Comparison of ENCODE assay signal across 8 cellular contexts in the genomic region with DNA sequence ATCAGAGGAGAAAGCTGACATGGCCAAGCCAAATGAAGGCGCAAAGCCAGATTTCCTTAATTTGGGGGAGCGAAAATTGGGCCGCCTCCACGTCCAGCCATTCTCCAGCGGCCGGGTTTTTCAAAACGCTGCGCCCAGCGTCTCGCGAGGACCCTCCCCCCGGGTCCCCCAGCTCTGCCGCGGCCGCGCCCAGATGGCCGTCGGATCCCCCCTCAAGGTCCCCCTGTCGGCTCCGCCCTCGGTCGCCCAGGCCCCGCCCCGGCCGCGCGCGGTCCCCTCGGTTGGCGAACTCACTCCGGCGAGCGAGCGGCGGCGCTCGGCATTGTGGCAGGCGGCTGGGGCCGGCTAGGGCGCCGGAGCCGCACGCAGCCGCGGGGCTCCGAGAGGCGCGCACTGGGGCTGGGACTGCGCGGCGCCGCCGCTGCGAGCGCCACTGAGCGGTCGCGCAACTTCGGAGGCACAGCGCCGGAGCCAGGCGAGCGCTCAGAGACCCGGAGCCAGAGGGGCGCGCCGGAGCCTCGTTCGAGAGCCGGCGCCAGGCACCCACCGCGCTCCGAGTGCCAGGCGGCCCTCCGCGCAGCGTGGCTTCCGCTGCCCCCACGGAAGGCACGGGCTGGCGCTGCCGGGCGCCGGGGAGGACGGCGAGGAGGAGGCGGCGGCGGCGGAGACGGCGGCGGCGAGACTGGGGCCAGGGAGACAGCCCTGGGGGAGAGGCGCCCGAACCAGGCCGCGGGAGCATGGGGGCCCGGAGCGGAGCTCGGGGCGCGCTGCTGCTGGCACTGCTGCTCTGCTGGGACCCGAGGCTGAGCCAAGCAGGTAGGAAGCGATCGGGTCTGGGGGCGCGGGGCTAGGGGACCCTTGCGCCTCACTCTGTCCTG. TPM values are rescaled to one million over a fixed set of nuclear protein-coding genes. Genes with fewer than 3 reads are reported as not detected.
DNase-seq lines count a peak whose midpoint lies in the region; ATAC-seq, FAIRE-seq and TF ChIP-seq lines count a peak whose summit lies in the region.

UNC5B (plus strand) TSS at position 322 of the 878 bp plus-strand sequence; CDS start at position 738, 416 bp downstream.

- H3K4me1 ChIP-seq in K562 (replicated peaks in 1 of 2; ENCODE audit: control insufficient read depth in 2 of 2, insufficient read depth in 2 of 2, low read length in 2 of 2), result peaks cover 4 to 38% of the 10 kb centered on the region in 2 experiments; a peak in 4 of 5 replicates

- CTCF ChIA-PET in K562 (lab: Yijun Ruan, JAX; ENCODE audit: low intra/inter-chr PET ratio), result interaction anchor here (0.6 to 1.6 kb wide), 3 partner anchors 58 to 281 kb away, joined by 3 to 5 read pairs (median 4); no protein-coding TSS in a partner anchor

- H3K27me3 Mint-ChIP-seq in T-helper 17 cell, result peaks cover 58% of the 10 kb centered on the region

- intact Hi-C loops in K562 (cut with micrococcal nuclease), result loop anchor here (2.0 kb wide), 1 partner anchor 54 kb away; no protein-coding TSS in a partner anchor

- peak; percentile 45 to 54; a peak in 3 of 4 replicates for TF ChIP-seq RAD21 in K562 (CRISPR knock-in tag; conservative IDR thresholded peaks at IDR 0.05 in 1 of 2, IDR thresholded peaks at IDR 0.05 in 1 of 2)

- H3K4me3 ChIP-seq in K562, result peak within 1 kb of the TSS; percentile 53

- 2% methylated on average over 95 of the region's 110 CpGs for WGBS in K562 (ENCODE audit: insufficient coverage, low coverage, missing lambda C conversion rate)

- peaks cover 14% of the 10 kb centered on the region; the same call in 1 of the 2 replicates for H4K20me1 ChIP-seq in K562 (replicated peaks; ENCODE audit: control insufficient read depth, insufficient read depth, low read length)

- peak; percentile 80 for ATAC-seq in T-helper 17 cell
- ATAC-seq in K562, result peak; percentile 94
- ATAC-seq in HG03196 (IDR thresholded peaks at IDR 0.05; ENCODE audit: unreplicated experiment), result no peak
- ATAC-seq in GM21360 (IDR thresholded peaks at IDR 0.05; ENCODE audit: unreplicated experiment), result no peak

- no peak for TF ChIP-seq EP300 in K562 (IDR thresholded peaks at IDR 0.05; ENCODE audit: low read length)

- peaks cover 13% of the 10 kb centered on the region for H3K4me1 Mint-ChIP-seq in T-helper 17 cell

- H3K36me3 Mint-ChIP-seq in T-helper 17 cell (ENCODE audit: low read depth), result peaks cover 8% of the 10 kb centered on the region

- TF ChIP-seq CTCF in K562 (IDR thresholded peaks at IDR 0.05 in 2 of 3, conservative IDR thresholded peaks at IDR 0.05 in 1 of 3; ENCODE audit: insufficient read depth in 2 of 3, low read depth in 1 of 3, low read length in 3 of 3), result peak; percentile 13 to 68 (median 58); a peak in 4 of 6 replicates

- H2AFZ ChIP-seq in K562 (ENCODE audit: low read depth, low read length), result peak within 1 kb of the TSS; percentile 48

- in situ Hi-C loops in K562 (cut with MboI), result no loop called here

- H3K9me1 ChIP-seq in K562 (ENCODE audit: control insufficient read depth, insufficient read depth, low read length), result no peaks in the 10 kb centered on the region

- no TSS peak for BruUV-seq in K562 (replicated peaks; lab: Mats Ljungman, UMichigan)

- POLR2A ChIA-PET in K562 (lab: Yijun Ruan, JAX), result interaction anchor here (0.6 to 1.0 kb wide), 4 partner anchors 20 to 714 kb away, joined by 3 to 4 read pairs (median 3); no protein-coding TSS in a partner anchor

- peak within 1 kb of the TSS; percentile 54 for H3K4me2 ChIP-seq in K562 (ENCODE audit: insufficient read depth, low read length)

- DNase-seq in ELR (ENCODE audit: low read depth) (peak; percentile 82), NCI-H1092 treated with DMSO at 0.1 percent for 48 hours (lab: John Stamatoyannopoulos, UW) (peak; percentile 78), T-helper 17 cell (peak in 1 of 3 donors; percentile 30), K562 (ENCODE audit: extremely low read depth in 1 of 4, low spot score in 3 of 4) (peak; percentile 85 to 94 (median 90)), hypothalamus (lab: John Stamatoyannopoulos, UW) (peak in 50 of 51 donors; percentile 60 to 96 (median 86)), renal cortical epithelial cell (ENCODE audit: low read depth) (peak; percentile 28)

- H3K27ac ChIP-seq in K562 (ENCODE audit: extremely low read depth, low read depth, low read length), result no peak within 1 kb of the TSS

- H3K9ac ChIP-seq in K562 (ENCODE audit: insufficient read depth in 1 of 2, low read depth in 2 of 2, low read length in 2 of 2), result peak within 1 kb of the TSS in 1 of 2 experiments; percentile 84; a peak in 3 of 4 replicates

- no peaks in the 10 kb centered on the region for H3K79me2 ChIP-seq in K562 (ENCODE audit: control insufficient read depth, insufficient read depth, low read length)

- H3K9me3 ChIP-seq in T-helper 17 cell (ENCODE audit: control insufficient read depth, low read length, poor library complexity, severe bottlenecking) (no peaks in the 10 kb centered on the region), K562 (replicated peaks; ENCODE audit: control insufficient read depth, insufficient read depth, low read depth, low read length) (no peaks in the 10 kb centered on the region)

- TF ChIP-seq POLR2A in K562 (conservative IDR thresholded peaks at IDR 0.05), result no peak

- no peak for FAIRE-seq in K562 (lab: Jason Lieb, UNC)

- peak within 1 kb of the TSS; percentile 75 for H3K4me3 Mint-ChIP-seq in T-helper 17 cell

- peaks cover 26 to 68% of the 10 kb centered on the region in 2 experiments; a peak in 4 of 5 replicates for H3K27me3 ChIP-seq in K562 (ENCODE audit: control insufficient read depth in 2 of 2, insufficient read depth in 2 of 2, low read length in 2 of 2)

- no peak within 1 kb of the TSS for H3K27ac Mint-ChIP-seq in T-helper 17 cell

- no peaks in the 10 kb centered on the region for H3K36me3 ChIP-seq in K562 (ENCODE audit: control insufficient read depth, insufficient read depth, low read length)

TF ChIP-seq in K562, 482 proteins besides CTCF, POLR2A, EP300 and RAD21 (continues in another document):
- TF ChIP-seq MAFF (IDR thresholded peaks at IDR 0.05; ENCODE audit: low read length) (no peak), CREM (IDR thresholded peaks at IDR 0.05; ENCODE audit: low read depth) (peak; percentile 77), RBM25 (IDR thresholded peaks at IDR 0.05; ENCODE audit: low read depth, low read length, severe bottlenecking) (peak; percentile 83), CXXC5 (CRISPR knock-in tag; IDR thresholded peaks at IDR 0.05) (peak; percentile 93), PURB (CRISPR knock-in tag; IDR thresholded peaks at IDR 0.05; ENCODE audit: low read depth) (no peak), ERF (CRISPR knock-in tag; IDR thresholded peaks at IDR 0.05) (peak; percentile 89), ZNF766 (CRISPR knock-in tag; conservative IDR thresholded peaks at IDR 0.05) (0 out of 2 replicates have a peak, but pooled peaks have one; percentile 69), LARP7 (IDR thresholded peaks at IDR 0.05) (peak; percentile 100; the same call in 1 of the 2 replicates), DMBX1 (CRISPR knock-in tag; IDR thresholded peaks at IDR 0.05; ENCODE audit: borderline replicate concordance) (no peak), ZMIZ1 (IDR thresholded peaks at IDR 0.05; ENCODE audit: low read depth in 2 of 2, low read length in 2 of 2) (0 out of 4 replicates have a peak, but pooled peaks of 1 of the 2 experiments have one; percentile 60), CTBP1 (IDR thresholded peaks at IDR 0.05; ENCODE audit: borderline replicate concordance) (peak; percentile 100)

RNA-seq across cellular contexts. Expression of gene UNC5B, which starts in this region (rescaled TPM):
- not detected for total RNA-seq in T-helper 17 cell
- 1.5 and 4.5 TPM in 2 replicates for total RNA-seq in K562 (2011; cell fraction: chromatin; rRNA removed; ENCODE audit: low replicate concordance)
- 3.7 and 5.2 TPM in 2 replicates for total RNA-seq in K562 (2011; cell fraction: nucleolus; rRNA removed)
- total RNA-seq in K562 (2011; cell fraction: nucleoplasm; rRNA removed), result 3.3 and 3.7 TPM in 2 replicates
- 5.0 and 6.5 TPM in 2 replicates for total RNA-seq in K562 (2014; rRNA removed)
- 1.7 and 2.1 TPM in 2 replicates for total RNA-seq in K562 (2014; rRNA removed; fragmentation: Illumina TruSeq; extraction: Trizol)
- 2.0 and 2.5 TPM in 2 replicates for total RNA-seq in K562 (2015; rRNA removed; fragmentation: Illumina TruSeq; extraction: Trizol)
- total RNA-seq in K562 (2021), result 7.6 and 8.4 TPM in 2 replicates
- polyA plus RNA-seq in K562 (2011; rRNA removed), result 1.1 and 1.9 TPM in 2 replicates
- polyA plus RNA-seq in K562 (2011; cell fraction: cytosol; rRNA removed), result 1.7 and 2.5 TPM in 2 replicates
- polyA plus RNA-seq in K562 (2011; cell fraction: nucleus; rRNA removed), result 4.6 and 5.8 TPM in 2 replicates
- 7.0 and 71.7 TPM in 2 replicates for polyA plus RNA-seq in K562 (2012)
- polyA plus RNA-seq in K562 (2014; fragmentation: Illumina TruSeq; extraction: Trizol), result 5.4 and 7.2 TPM in 2 replicates
- under 1 TPM; 0.10 to 0.11 TPM for polyA plus RNA-seq in K562 (2014; fragmentation: Nextera tagmentation; extraction: Ambion mirVana)
- polyA plus RNA-seq in K562 (2014; rRNA removed), result 5.7 TPM in 2 replicates
- polyA minus RNA-seq in K562 (2011; rRNA and poly(A)+ RNA removed), result 0.57 and 0.95 TPM in 2 replicates
- 1.2 and 1.5 TPM in 2 replicates for polyA minus RNA-seq in K562 (2011; cell fraction: cytosol; rRNA and poly(A)+ RNA removed)
- polyA minus RNA-seq in K562 (2011; cell fraction: nucleus; rRNA and poly(A)+ RNA removed), result 1.1 and 1.3 TPM in 2 replicates
- total RNA-seq in renal cortical epithelial cell, result 0.35 and 0.80 TPM in 2 replicates

Comparison
In these comparisons a context has a peak if more than half of its experiments do, and no peak if none do; other contexts are left out.
1. Peak in ATAC-seq in T-helper 17 cell; RNA of the gene not detected or under 1 TPM.
2. Peak in DNase-seq in renal cortical epithelial cell; RNA of the gene not detected or under 1 TPM.